In genomic region chr6:139271056-139271455, GRCh38 we compare ENCODE assay signal across 1 cellular context.
TF ChIP-seq lines count a peak whose summit lies in the region.

No MANE protein-coding gene starts in this region.

TF ChIP-seq in GM12878, 131 proteins besides CTCF, POLR2A, EP300 and RAD21 (continued from another document and continues in another):
- no peak for TF ChIP-seq ZBTB40 (IDR thresholded peaks at IDR 0.05; ENCODE audit: borderline replicate concordance)
- TF ChIP-seq SPI1 (IDR thresholded peaks at IDR 0.05; ENCODE audit: borderline replicate concordance, insufficient read depth, low read depth, low read length) = peak; percentile 73
- TF ChIP-seq BMI1 (IDR thresholded peaks at IDR 0.05; ENCODE audit: borderline replicate concordance) = no peak
- no peak for TF ChIP-seq PAX8 (IDR thresholded peaks at IDR 0.05)
- TF ChIP-seq IKZF1 (conservative IDR thresholded peaks at IDR 0.05) = peak; percentile 35; the same call in 1 of the 2 replicates
- no peak for TF ChIP-seq SMAD1 (IDR thresholded peaks at IDR 0.05; ENCODE audit: low read depth, partially characterized antibody)
- no peak for TF ChIP-seq GABPA (IDR thresholded peaks at IDR 0.05; ENCODE audit: low read depth)
- TF ChIP-seq IRF3 (IDR thresholded peaks at IDR 0.05) = no peak
- no peak for TF ChIP-seq HDAC6 (IDR thresholded peaks at IDR 0.05; ENCODE audit: unreplicated experiment)
- TF ChIP-seq GATAD2B (conservative IDR thresholded peaks at IDR 0.05; ENCODE audit: low read depth) = no peak
- TF ChIP-seq SMAD5 (IDR thresholded peaks at IDR 0.05; ENCODE audit: low read depth) = no peak
- TF ChIP-seq ATF7 (IDR thresholded peaks at IDR 0.05; ENCODE audit: low read depth) = peak; percentile 66; the same call in 1 of the 2 replicates
- TF ChIP-seq E2F4 (IDR thresholded peaks at IDR 0.05; ENCODE audit: low read depth, low read length) = no peak
- no peak for TF ChIP-seq TBL1XR1 (IDR thresholded peaks at IDR 0.05; ENCODE audit: low read depth, low read length)
- TF ChIP-seq CUX1 (IDR thresholded peaks at IDR 0.05; ENCODE audit: insufficient replicate concordance, low read depth, low read length) = no peak
- TF ChIP-seq RUNX3 (IDR thresholded peaks at IDR 0.05; ENCODE audit: low read length) = peak; percentile 38; the same call in 1 of the 2 replicates
- TF ChIP-seq SRF (IDR thresholded peaks at IDR 0.05; ENCODE audit: low read depth in 2 of 2, low read length in 2 of 2) = no peak
- no peak for TF ChIP-seq CEBPB (IDR thresholded peaks at IDR 0.05; ENCODE audit: borderline replicate concordance in 1 of 2, low read depth in 2 of 2, low read length in 2 of 2)
- TF ChIP-seq BACH1 (IDR thresholded peaks at IDR 0.05; ENCODE audit: borderline replicate concordance) = peak; percentile 41; the same call in 1 of the 2 replicates
- no peak for TF ChIP-seq HDGF (IDR thresholded peaks at IDR 0.05)
- no peak for TF ChIP-seq CHD2 (IDR thresholded peaks at IDR 0.05; ENCODE audit: borderline replicate concordance, low read depth, low read length)
- TF ChIP-seq NFYA (IDR thresholded peaks at IDR 0.05; ENCODE audit: borderline replicate concordance, low read depth, low read length) = no peak
- TF ChIP-seq EZH2 (IDR thresholded peaks at IDR 0.05; ENCODE audit: borderline replicate concordance, control insufficient read depth, low read depth, low read length) = no peak
- TF ChIP-seq ETV6 (conservative IDR thresholded peaks at IDR 0.05 in 1 of 2, IDR thresholded peaks at IDR 0.05 in 1 of 2; ENCODE audit: borderline replicate concordance in 1 of 2, low read depth in 1 of 2) = no peak
- no peak for TF ChIP-seq FOXK2 (IDR thresholded peaks at IDR 0.05)
- no peak for TF ChIP-seq HSF1 (IDR thresholded peaks at IDR 0.05; ENCODE audit: low read depth, low read length)
- TF ChIP-seq TAF1 (IDR thresholded peaks at IDR 0.05; ENCODE audit: borderline replicate concordance, low read depth, low read length) = no peak
- no peak for TF ChIP-seq RELA (IDR thresholded peaks at IDR 0.05; ENCODE audit: borderline replicate concordance, partially characterized antibody)
- TF ChIP-seq ZNF592 (IDR thresholded peaks at IDR 0.05) = no peak
- TF ChIP-seq ZNF274 (IDR thresholded peaks at IDR 0.05; ENCODE audit: insufficient read depth, insufficient read length) = no peak
- TF ChIP-seq SMC3 (IDR thresholded peaks at IDR 0.05; ENCODE audit: borderline replicate concordance, low read length) = no peak; the same call in 1 of the 2 replicates
- no peak for TF ChIP-seq MXI1 (IDR thresholded peaks at IDR 0.05; ENCODE audit: low read depth, low read length)
- TF ChIP-seq CREB1 (IDR thresholded peaks at IDR 0.05; ENCODE audit: low read depth) = no peak
- TF ChIP-seq ZNF207 (IDR thresholded peaks at IDR 0.05; ENCODE audit: borderline replicate concordance) = 0 out of 2 replicates have a peak, but pooled peaks have one; percentile 37
- no peak for TF ChIP-seq ZNF24 (IDR thresholded peaks at IDR 0.05)
- no peak for TF ChIP-seq MAX (IDR thresholded peaks at IDR 0.05; ENCODE audit: low read depth, low read length)
- no peak; the same call in 1 of the 2 replicates for TF ChIP-seq JUNB (IDR thresholded peaks at IDR 0.05)
- TF ChIP-seq BHLHE40 (IDR thresholded peaks at IDR 0.05; ENCODE audit: borderline replicate concordance in 1 of 2, low read depth in 2 of 2, low read length in 1 of 2) = peak in 1 of 2 experiments; percentile 6; a peak in 1 of 4 replicates
- TF ChIP-seq NFIC (IDR thresholded peaks at IDR 0.05; ENCODE audit: low read depth, low read length) = 0 out of 2 replicates have a peak, but pooled peaks have one; percentile 56
- no peak for TF ChIP-seq TCF7 (IDR thresholded peaks at IDR 0.05; ENCODE audit: borderline replicate concordance)
- no peak for TF ChIP-seq ZNF622 (IDR thresholded peaks at IDR 0.05)
- TF ChIP-seq TCF3 (IDR thresholded peaks at IDR 0.05; ENCODE audit: borderline replicate concordance, insufficient read depth, low read depth, low read length) = no peak
- no peak for TF ChIP-seq TCF12 (IDR thresholded peaks at IDR 0.05; ENCODE audit: low read depth, low read length)
- TF ChIP-seq PML (IDR thresholded peaks at IDR 0.05; ENCODE audit: low read length) = no peak
- no peak for TF ChIP-seq ESRRA (IDR thresholded peaks at IDR 0.05; ENCODE audit: low read length)
- TF ChIP-seq SP1 (IDR thresholded peaks at IDR 0.05; ENCODE audit: low read depth, low read length) = no peak
- TF ChIP-seq NR2C2 (IDR thresholded peaks at IDR 0.05; ENCODE audit: borderline replicate concordance, control insufficient read depth, insufficient read length, low read depth) = no peak
- no peak for TF ChIP-seq NR2C1 (IDR thresholded peaks at IDR 0.05)
- TF ChIP-seq IKZF2 (IDR thresholded peaks at IDR 0.05) = peak; percentile 33 to 49; a peak in 2 of 4 replicates
- no peak for TF ChIP-seq ASH2L (IDR thresholded peaks at IDR 0.05; ENCODE audit: borderline replicate concordance, low read depth)
